8 cellular contexts compared by ENCODE assay signal in the genomic region with DNA sequence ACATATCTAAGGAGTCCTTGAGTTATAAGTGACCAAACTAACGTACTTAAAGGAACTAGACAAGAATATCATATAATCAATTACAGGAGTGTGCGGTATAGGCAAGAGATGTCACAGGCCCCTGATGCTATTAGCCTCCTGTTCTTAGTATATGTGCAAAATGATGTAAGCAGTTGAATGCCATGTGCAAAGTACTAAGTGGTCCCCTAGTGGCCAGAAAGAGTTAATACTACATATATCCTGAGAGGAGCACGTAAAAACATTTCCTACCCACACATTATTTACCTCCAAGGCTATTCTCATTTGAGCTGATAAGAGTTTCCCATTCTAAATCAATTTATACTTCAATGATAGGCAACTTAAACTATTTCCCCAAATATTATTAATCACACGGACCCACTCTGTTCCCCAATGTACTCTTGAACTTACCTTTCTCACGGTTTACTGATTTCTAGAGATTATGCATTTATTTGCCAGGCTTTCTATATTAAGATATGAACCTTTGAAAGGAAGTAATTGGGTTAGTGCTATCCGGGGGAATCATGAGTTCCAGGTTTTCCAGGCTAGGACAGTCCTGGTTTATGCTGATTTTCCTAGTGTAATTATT.
DNase-seq lines count a peak whose midpoint lies in the region; ATAC-seq and TF ChIP-seq lines count a peak whose summit lies in the region.

No MANE protein-coding gene starts in this region.

- no peak overlapping the region for H2AFZ ChIP-seq in DND-41 (ENCODE audit: low read depth, low read length)

- no peak for DNase-seq in DND-41
- DNase-seq in NCI-H82 treated with DMSO at 0.1 percent for 48 hours (lab: John Stamatoyannopoulos, UW; ENCODE audit: unreplicated experiment) = peak; percentile 33
- DNase-seq in endodermal cell = no peak
- peak; percentile 20 for DNase-seq in smooth muscle cell of the brain vasculature (ENCODE audit: low read depth, low spot score)
- no peak for DNase-seq in retina

- H3K27me3 ChIP-seq in DND-41 (ENCODE audit: insufficient read depth, low read length, poor library complexity) (no peaks in the 10 kb centered on the region), endodermal cell (ENCODE audit: control insufficient read depth, insufficient read depth, low read length, poor library complexity, severe bottlenecking) (no peaks in the 10 kb centered on the region), gastroesophageal sphincter (no peaks in the 10 kb centered on the region)

- H3K4me1 ChIP-seq in DND-41 (ENCODE audit: insufficient read depth, low read length) (no peaks in the 10 kb centered on the region), endodermal cell (ENCODE audit: control insufficient read depth, insufficient read depth, low read length) (no peaks in the 10 kb centered on the region), gastroesophageal sphincter (no peaks in the 10 kb centered on the region)

- H3K36me3 ChIP-seq in DND-41 (ENCODE audit: insufficient read depth, low read length) (no peaks in the 10 kb centered on the region), endodermal cell (ENCODE audit: control insufficient read depth, insufficient read depth, low read length) (no peaks in the 10 kb centered on the region), gastroesophageal sphincter (no peaks in the 10 kb centered on the region)

- no peak for TF ChIP-seq EP300 in gastroesophageal sphincter (IDR thresholded peaks at IDR 0.05)

- no peak overlapping the region for H3K9ac ChIP-seq in DND-41 (ENCODE audit: low read depth, low read length)
- no peak overlapping the region for H3K9ac ChIP-seq in endodermal cell (ENCODE audit: extremely low read depth, low read length, poor library complexity, severe bottlenecking)

- TF ChIP-seq CTCF in DND-41 (IDR thresholded peaks at IDR 0.05; ENCODE audit: borderline replicate concordance, extremely low read depth, low read length, poor library complexity, severe bottlenecking) = peak; percentile 77
- TF ChIP-seq CTCF in endodermal cell (conservative IDR thresholded peaks at IDR 0.05) = peak; percentile 86
- TF ChIP-seq CTCF in gastroesophageal sphincter (IDR thresholded peaks at IDR 0.05) = no peak

- no peaks in the 10 kb centered on the region for H3K79me2 ChIP-seq in DND-41 (ENCODE audit: insufficient read depth, low read length)

- no peak overlapping the region for H3K27ac ChIP-seq in DND-41 (ENCODE audit: low read length)
- H3K27ac ChIP-seq in endodermal cell (ENCODE audit: low read depth, low read length) = no peak overlapping the region
- H3K27ac ChIP-seq in gastroesophageal sphincter = no peak overlapping the region

- H3K4me3 Mint-ChIP-seq in endodermal cell = no peak overlapping the region

- peaks cover 2% of the 10 kb centered on the region for H3K9me3 Mint-ChIP-seq in endodermal cell

- H3K4me2 ChIP-seq in DND-41 (ENCODE audit: insufficient read depth, low read length) = no peak overlapping the region

- no peak overlapping the region for H3K4me3 ChIP-seq in DND-41 (ENCODE audit: low read depth in 1 of 2, low read length in 2 of 2)
- H3K4me3 ChIP-seq in endodermal cell (ENCODE audit: low read length) = no peak overlapping the region
- H3K4me3 ChIP-seq in gastroesophageal sphincter = no peak overlapping the region

- TF ChIP-seq POLR2A in gastroesophageal sphincter (IDR thresholded peaks at IDR 0.05) = no peak

- H3K4me1 Mint-ChIP-seq in endodermal cell = no peaks in the 10 kb centered on the region

- H3K36me3 Mint-ChIP-seq in endodermal cell (ENCODE audit: low read depth) = no peaks in the 10 kb centered on the region

- ATAC-seq in DND-41 (ENCODE audit: insufficient read depth, low read depth) (peak; percentile 99), GM19468 (IDR thresholded peaks at IDR 0.05; ENCODE audit: extremely low read depth, unreplicated experiment) (peak; percentile 89), HG03439 (IDR thresholded peaks at IDR 0.05; ENCODE audit: unreplicated experiment) (peak; percentile 99), gastroesophageal sphincter (no peak)

- 14 to 64% methylated on average over 1 to 6 of the region's 6 CpGs for WGBS in endodermal cell (ENCODE audit: insufficient coverage in 1 of 2, insufficient read length in 1 of 2), 2 experiments
- 38 to 45% methylated on average over 5 to 6 of the region's 6 CpGs for WGBS in gastroesophageal sphincter (ENCODE audit: low coverage in 1 of 2), 2 donors

- H3K27me3 Mint-ChIP-seq in endodermal cell (ENCODE audit: insufficient read depth) = no peaks in the 10 kb centered on the region

- H3K27ac Mint-ChIP-seq in endodermal cell = no peak overlapping the region

- H3K9me3 ChIP-seq in DND-41 (ENCODE audit: insufficient read depth, low read length, severe bottlenecking) = no peaks in the 10 kb centered on the region
- no peaks in the 10 kb centered on the region for H3K9me3 ChIP-seq in endodermal cell (ENCODE audit: control insufficient read depth, low read length)
- H3K9me3 ChIP-seq in gastroesophageal sphincter = no peaks in the 10 kb centered on the region

- H4K20me1 ChIP-seq in DND-41 (ENCODE audit: insufficient read depth, low read length) = no peaks in the 10 kb centered on the region

Comparison
In these comparisons a context has a peak if more than half of its experiments do, and no peak if none do; other contexts are left out.
1. DNase-seq: peak in NCI-H82 treated with DMSO at 0.1 percent for 48 hours (single experiment) and smooth muscle cell of the brain vasculature (single experiment); none in DND-41 (single experiment), endodermal cell (single experiment) and retina (single experiment).
2. CTCF ChIP-seq: peak in DND-41 (single experiment) and endodermal cell (single experiment); none in gastroesophageal sphincter (0 of 4).